Comparison of ENCODE assay signal across 25 cellular contexts in the genomic region with DNA sequence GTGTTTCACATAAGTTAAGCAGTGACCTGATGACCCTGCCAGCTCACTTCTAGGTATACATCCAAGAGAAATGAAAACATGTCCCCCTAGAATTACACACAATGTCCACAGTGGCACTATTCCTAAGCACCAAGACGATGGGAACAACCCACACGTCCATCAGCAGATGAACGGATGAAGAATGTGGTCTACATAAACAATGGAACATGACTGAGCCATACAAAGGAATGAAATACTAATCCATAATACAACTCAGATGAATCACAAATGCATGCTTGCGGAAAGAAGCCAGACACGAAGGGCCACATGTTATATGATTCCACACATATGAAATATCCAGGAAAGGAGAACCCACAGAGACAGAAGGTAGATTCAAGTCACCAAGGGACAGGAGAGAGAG. TPM values are rescaled to one million over a fixed set of nuclear protein-coding genes. Genes with fewer than 3 reads are reported as not detected.
A peak's percentile ranks its signal among the peaks of the same experiment; 100 is the strongest.
DNase-seq lines count a peak whose midpoint lies in the region; ATAC-seq and TF ChIP-seq lines count a peak whose summit lies in the region.
"Had no signal": no experiment of that assay in that cellular context is flagged by ENCODE, and none has a peak within 500 bp of the region (broad histone marks: within the 10 kb centered on the region; RNA-seq: fewer than 3 reads in every experiment).

No MANE protein-coding gene starts in this region.

- CTCF ChIA-PET in CD4-positive, alpha-beta T cell (lab: Charles Lee): no interaction called here
- CTCF ChIA-PET in naive thymus-derived CD4-positive, alpha-beta T cell (lab: Charles Lee): interaction anchor here (0.6 kb wide), 1 partner anchor 1526 kb away, joined by 3 read pairs; no protein-coding TSS in a partner anchor

- H3K4me1 ChIP-seq in GM23248 (ENCODE audit: insufficient read depth): peaks cover 19% of the 10 kb centered on the region
- H3K4me1 ChIP-seq in adipocyte (ENCODE audit: control insufficient read depth, insufficient read depth, low read length): peaks cover 20% of the 10 kb centered on the region
- peaks cover 9 to 28% of the 10 kb centered on the region in 2 donors for H3K4me1 ChIP-seq in naive thymus-derived CD4-positive, alpha-beta T cell (ENCODE audit: control insufficient read depth in 2 of 2, insufficient read depth in 2 of 2, low read length in 2 of 2)
- no peaks in the 10 kb centered on the region for H3K4me1 ChIP-seq in BE2C

- no peak overlapping the region for H3K27ac ChIP-seq in CD4-positive, alpha-beta T cell (ENCODE audit: low read depth, low read length)
- peak overlapping the region; percentile 7; the same call in 1 of the 2 replicates for H3K27ac ChIP-seq in GM23248
- H3K27ac ChIP-seq in naive thymus-derived CD4-positive, alpha-beta T cell (ENCODE audit: low read depth, low read length): no peak overlapping the region
- H3K27ac ChIP-seq: cardiac muscle cell, HL-60 had no signal

- no peaks in the 10 kb centered on the region for H3K9me3 Mint-ChIP-seq in CD4-positive, alpha-beta T cell
- no peaks in the 10 kb centered on the region for H3K9me3 Mint-ChIP-seq in naive thymus-derived CD4-positive, alpha-beta T cell
- H3K9me3 Mint-ChIP-seq: dendritic cell treated with granulocyte-macrophage colony-stimulating factor and Interleukin-4, amounts not matched to agents 40 ng/mL and 50 ng/mL, for 4 days; H9; T-helper 1 cell treated with Interleukin-12 subunit alpha and Interleukin-12 subunit beta and Interleukin-4 antibody, amounts not matched to agents 30 μg/mL and 1 μg/mL, for 36 hours had no signal

- no peak overlapping the region for H3K4me3 Mint-ChIP-seq in CD4-positive, alpha-beta T cell
- peak overlapping the region in 3 of 10 donors; percentile 1 to 64 (median 36) for H3K4me3 Mint-ChIP-seq in naive thymus-derived CD4-positive, alpha-beta T cell
- H3K4me3 Mint-ChIP-seq: activated CD8-positive, alpha-beta memory T cell treated with anti-CD3 and anti-CD28 coated beads, Interleukin-2, amount 10 ng/mL, durations not matched to agents 7 days and 5 days; B cell; dendritic cell treated with granulocyte-macrophage colony-stimulating factor and Interleukin-4, amounts not matched to agents 40 ng/mL and 50 ng/mL, for 4 days; H9; T-helper 1 cell treated with Interleukin-12 subunit alpha and Interleukin-12 subunit beta and Interleukin-4 antibody, amounts not matched to agents 30 μg/mL and 1 μg/mL, for 36 hours had no signal

- H3K9me2 ChIP-seq in GM23248 (ENCODE audit: insufficient read depth): no peaks in the 10 kb centered on the region

- DNase-seq in CD4-positive, alpha-beta T cell: no peak
- DNase-seq in GM23248 (peak; percentile 55), adipocyte (ENCODE audit: low read depth) (peak; percentile 51), BE2C (no peak), DMS79 (lab: John Stamatoyannopoulos, UW) (no peak)
- no peak for DNase-seq in naive thymus-derived CD4-positive, alpha-beta T cell
- no peak for DNase-seq in activated CD4-positive, alpha-beta T cell treated with anti-CD3 and anti-CD28 coated beads for 1 hour
- DNase-seq: activated CD8-positive, alpha-beta memory T cell treated with anti-CD3 and anti-CD28 coated beads, Interleukin-2, amount 10 ng/mL, durations not matched to agents 7 days and 5 days; Calu3; erythroblast; H9; left cardiac atrium; NCI-H1694; NCI-H2227 treated with DMSO at 0.1 percent for 48 hours; NCI-H82; PC-3; spleen; stimulated activated CD4-positive, alpha-beta T cell treated with anti-CD3 and anti-CD28 coated beads, Interleukin-4, amount 100 ng/mL, for 4 hours had no signal

- no peak overlapping the region for H2AFZ ChIP-seq in GM23248

- peaks cover 55% of the 10 kb centered on the region for H3K4me1 Mint-ChIP-seq in CD4-positive, alpha-beta T cell (ENCODE audit: low read depth)
- H3K4me1 Mint-ChIP-seq in naive thymus-derived CD4-positive, alpha-beta T cell: peaks cover 37 to 77% (median 71%) of the 10 kb centered on the region in 7 donors

- intact Hi-C loops in CD4-positive, alpha-beta T cell (cut with DNase I, micrococcal nuclease): no loop called here
- intact Hi-C loops in naive thymus-derived CD4-positive, alpha-beta T cell (cut with micrococcal nuclease): no loop called here

- no peak for TF ChIP-seq CTCF in CD4-positive, alpha-beta T cell (IDR thresholded peaks at IDR 0.05)
- TF ChIP-seq CTCF in BE2C (IDR thresholded peaks at IDR 0.05; ENCODE audit: low read depth, low read length): no peak

- H3K27ac Mint-ChIP-seq in CD4-positive, alpha-beta T cell: peak overlapping the region; percentile 60
- H3K27ac Mint-ChIP-seq in naive thymus-derived CD4-positive, alpha-beta T cell: peak overlapping the region in 6 of 9 donors; percentile 15 to 82 (median 50)
- H3K27ac Mint-ChIP-seq: B cell; dendritic cell treated with granulocyte-macrophage colony-stimulating factor and Interleukin-4, amounts not matched to agents 40 ng/mL and 50 ng/mL, for 4 days; T-helper 1 cell treated with Interleukin-12 subunit alpha and Interleukin-12 subunit beta and Interleukin-4 antibody, amounts not matched to agents 30 μg/mL and 1 μg/mL, for 36 hours had no signal

- peaks cover 100% of the 10 kb centered on the region for H3K79me2 ChIP-seq in GM23248 (ENCODE audit: insufficient read depth)

- H4K20me1 ChIP-seq in GM23248 (ENCODE audit: insufficient read depth): peaks cover 55% of the 10 kb centered on the region

- H3K4me3 ChIP-seq in GM23248: no peak overlapping the region
- no peak overlapping the region for H3K4me3 ChIP-seq in adipocyte (ENCODE audit: low read length)
- no peak overlapping the region for H3K4me3 ChIP-seq in naive thymus-derived CD4-positive, alpha-beta T cell (ENCODE audit: low read length)
- H3K4me3 ChIP-seq in BE2C (ENCODE audit: low read depth, low read length): no peak overlapping the region
- H3K4me3 ChIP-seq: cardiac muscle cell, gastroesophageal sphincter, spleen had no signal

- H3K27me3 ChIP-seq in CD4-positive, alpha-beta T cell (ENCODE audit: control insufficient read depth, insufficient read depth, low read length): no peaks in the 10 kb centered on the region
- H3K27me3 ChIP-seq in GM23248 (replicated peaks; ENCODE audit: insufficient read depth) (no peaks in the 10 kb centered on the region), adipocyte (replicated peaks; ENCODE audit: control insufficient read depth, insufficient read depth, low read length) (no peaks in the 10 kb centered on the region), BE2C (no peaks in the 10 kb centered on the region)
- H3K27me3 ChIP-seq in naive thymus-derived CD4-positive, alpha-beta T cell (ENCODE audit: control insufficient read depth in 2 of 2, insufficient read depth in 2 of 2, low read length in 2 of 2): no peaks in the 10 kb centered on the region
- H3K27me3 ChIP-seq: cardiac muscle cell, gastroesophageal sphincter, spleen had no signal

- H3K36me3 ChIP-seq in GM23248 (ENCODE audit: low read depth): peaks cover 42% of the 10 kb centered on the region
- H3K36me3 ChIP-seq in adipocyte (ENCODE audit: control insufficient read depth, insufficient read depth, low read length, severe bottlenecking): peaks cover 64% of the 10 kb centered on the region
- H3K36me3 ChIP-seq in naive thymus-derived CD4-positive, alpha-beta T cell (ENCODE audit: control insufficient read depth in 2 of 3, insufficient read depth in 3 of 3, low read length in 3 of 3): peaks cover 0 to 72% (median 12%) of the 10 kb centered on the region in 3 experiments
- H3K36me3 ChIP-seq in BE2C: peaks cover 56% of the 10 kb centered on the region

- no peak for ATAC-seq in CD4-positive, alpha-beta T cell (ENCODE audit: poor library complexity)
- ATAC-seq in naive thymus-derived CD4-positive, alpha-beta T cell: no peak
- no peak for ATAC-seq in GM19324 (IDR thresholded peaks at IDR 0.05; ENCODE audit: low FRiP score, unreplicated experiment)
- ATAC-seq: activated CD8-positive, alpha-beta memory T cell treated with anti-CD3 and anti-CD28 coated beads, Interleukin-2, amount 10 ng/mL, durations not matched to agents 7 days and 5 days; gastroesophageal sphincter; left cardiac atrium; PC-3 had no signal

- WGBS in GM23248 (ENCODE audit: low coverage in 1 of 2, low lambda C conversion rate in 2 of 2, missing lambda C conversion rate in 2 of 2), 2 experiments: 49 to 55% methylated on average over 5 of the region's 5 CpGs

- POLR2A ChIA-PET in CD4-positive, alpha-beta T cell (lab: Charles Lee): no interaction called here
- POLR2A ChIA-PET in naive thymus-derived CD4-positive, alpha-beta T cell (lab: Charles Lee): interaction anchor here (0.6 to 2.9 kb wide), 2 partner anchors 17 to 1144 kb away, joined by 4 to 12 read pairs; a partner anchor contains a TSS

- H3K36me3 Mint-ChIP-seq in CD4-positive, alpha-beta T cell (ENCODE audit: low read depth): peaks cover 93% of the 10 kb centered on the region
- peaks cover 4 to 37% (median 22%) of the 10 kb centered on the region in 5 donors for H3K36me3 Mint-ChIP-seq in naive thymus-derived CD4-positive, alpha-beta T cell

- H3F3A ChIP-seq in GM23248 (ENCODE audit: insufficient read depth): peaks cover 34% of the 10 kb centered on the region

- H3K9ac ChIP-seq in GM23248 (no peak overlapping the region), adipocyte (ENCODE audit: low read length) (no peak overlapping the region)

- H3K4me2 ChIP-seq in GM23248 (ENCODE audit: unreplicated experiment): no peak overlapping the region

- H3K9me3 ChIP-seq in CD4-positive, alpha-beta T cell (ENCODE audit: control insufficient read depth, low read length): no peaks in the 10 kb centered on the region
- H3K9me3 ChIP-seq in GM23248 (ENCODE audit: low read depth): no peaks in the 10 kb centered on the region
- H3K9me3 ChIP-seq in adipocyte (ENCODE audit: control insufficient read depth, low read length): no peaks in the 10 kb centered on the region
- no peaks in the 10 kb centered on the region for H3K9me3 ChIP-seq in naive thymus-derived CD4-positive, alpha-beta T cell (ENCODE audit: control insufficient read depth in 2 of 3, low read length in 3 of 3)
- no peaks in the 10 kb centered on the region for H3K9me3 ChIP-seq in BE2C
- H3K9me3 ChIP-seq: gastroesophageal sphincter, spleen had no signal

- in situ Hi-C loops in GM23248 (cut with MboI): no loop called here

- no peaks in the 10 kb centered on the region for H3K27me3 Mint-ChIP-seq in CD4-positive, alpha-beta T cell
- no peaks in the 10 kb centered on the region for H3K27me3 Mint-ChIP-seq in naive thymus-derived CD4-positive, alpha-beta T cell
- H3K27me3 Mint-ChIP-seq: activated CD8-positive, alpha-beta memory T cell treated with anti-CD3 and anti-CD28 coated beads, Interleukin-2, amount 10 ng/mL, durations not matched to agents 7 days and 5 days; B cell; dendritic cell treated with granulocyte-macrophage colony-stimulating factor and Interleukin-4, amounts not matched to agents 40 ng/mL and 50 ng/mL, for 4 days had no signal

RNA-seq across cellular contexts. Expression of a gene that starts 17.4 kb away (rescaled TPM):
- 100 to 1,000 TPM; 194 to 217 TPM for total RNA-seq in CD4-positive, alpha-beta T cell
- 154 and 161 TPM in 2 replicates for total RNA-seq in GM23248 (2014; rRNA removed; shearing (Covaris generic))
- polyA plus RNA-seq in GM23248 (2016; fragmentation: Nextera tagmentation; extraction: Ambion mirVana): 70.6 and 75.1 TPM in 2 replicates
- total RNA-seq in naive thymus-derived CD4-positive, alpha-beta T cell: 100 to 1,000 TPM; 134 to 172 (median 159) TPM
- 10 to 100 TPM; 35.0 to 50.7 TPM for polyA plus RNA-seq in naive thymus-derived CD4-positive, alpha-beta T cell
- 91.7 TPM for polyA plus RNA-seq in BE2C (2012; ENCODE audit: insufficient read depth, insufficient read length, low read depth)

Comparison
In these comparisons a context has a peak if more than half of its experiments do, and no peak if none do; other contexts are left out.
1. DNase-seq: peak in GM23248 (single experiment) and adipocyte (single experiment); none in CD4-positive, alpha-beta T cell (0 of 10), naive thymus-derived CD4-positive, alpha-beta T cell (0 of 9), BE2C (single experiment), DMS79 (single experiment) and activated CD4-positive, alpha-beta T cell treated with anti-CD3 and anti-CD28 coated beads for 1 hour (single experiment).